Comparison of ENCODE assay signal across 10 cellular contexts in the genomic region with DNA sequence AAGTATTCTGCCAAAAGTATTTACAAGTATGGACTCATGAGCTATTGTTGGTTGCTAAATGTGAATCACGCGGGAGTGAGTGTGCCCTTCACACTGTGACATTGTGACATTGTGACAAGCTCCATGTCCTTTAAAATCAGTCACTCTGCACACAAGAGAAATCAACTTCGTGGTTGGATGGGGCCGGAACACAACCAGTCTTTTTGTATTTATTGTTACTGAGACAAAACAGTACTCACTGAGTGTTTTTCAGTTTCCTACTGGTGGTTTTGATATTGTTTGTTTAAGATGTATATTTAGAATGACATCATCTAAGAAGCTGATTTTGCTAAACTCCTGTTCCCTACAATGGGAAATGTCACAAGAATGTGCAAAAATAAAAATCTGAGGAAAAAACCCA. TPM values are rescaled to one million over a fixed set of nuclear protein-coding genes. Genes with fewer than 3 reads are reported as not detected.
DNase-seq lines count a peak whose midpoint lies in the region; TF ChIP-seq lines count a peak whose summit lies in the region.
"Had no signal": no experiment of that assay in that cellular context is flagged by ENCODE, and none has a peak within 500 bp of the region (broad histone marks: within the 10 kb centered on the region; RNA-seq: fewer than 3 reads in every experiment).

No MANE protein-coding gene starts in this region.

- no peaks in the 10 kb centered on the region for H3K27me3 ChIP-seq in KMS-11 (ENCODE audit: insufficient read depth, low read depth)
- H3K27me3 ChIP-seq: pancreas had no signal

- no peak overlapping the region for H3K27ac Mint-ChIP-seq in progenitor cell of endocrine pancreas

- H3K79me2 ChIP-seq in KMS-11 (ENCODE audit: insufficient read depth, low read depth), result no peaks in the 10 kb centered on the region

- H3K4me3 Mint-ChIP-seq in progenitor cell of endocrine pancreas (ENCODE audit: low read depth), result no peak overlapping the region

- no peak overlapping the region for H3K4me3 ChIP-seq in KMS-11 (IDR thresholded peaks at IDR 0.05; ENCODE audit: insufficient read depth, low read depth, low read length)
- H3K4me3 ChIP-seq: pancreas had no signal

- H3K36me3 Mint-ChIP-seq in progenitor cell of endocrine pancreas (ENCODE audit: insufficient read depth), result peaks cover 15% of the 10 kb centered on the region

- H4K20me1 ChIP-seq in KMS-11 (ENCODE audit: insufficient read depth), result no peaks in the 10 kb centered on the region

- peaks cover 75% of the 10 kb centered on the region for H3K4me1 ChIP-seq in KMS-11 (ENCODE audit: low read depth, poor library complexity, severe bottlenecking)
- H3K4me1 ChIP-seq: pancreas had no signal

- H2AFZ ChIP-seq in KMS-11 (ENCODE audit: low read depth), result no peak overlapping the region

- peak overlapping the region; percentile 72 for H3K4me2 ChIP-seq in KMS-11

- peaks cover 4% of the 10 kb centered on the region for H3K4me1 Mint-ChIP-seq in progenitor cell of endocrine pancreas (ENCODE audit: low read depth)

- no peaks in the 10 kb centered on the region for H3K36me3 ChIP-seq in KMS-11 (ENCODE audit: insufficient read depth)
- H3K36me3 ChIP-seq: pancreas had no signal

- TF ChIP-seq CTCF in KMS-11 (conservative IDR thresholded peaks at IDR 0.05; ENCODE audit: low read depth, low read length) (no peak), progenitor cell of endocrine pancreas (IDR thresholded peaks at IDR 0.05; ENCODE audit: unreplicated experiment) (no peak)

- peak overlapping the region; percentile 50 for H3K27ac ChIP-seq in KMS-11
- H3K27ac ChIP-seq: pancreas had no signal

- peaks cover 3% of the 10 kb centered on the region for H3K9me3 Mint-ChIP-seq in progenitor cell of endocrine pancreas (ENCODE audit: low read depth)

- peak; percentile 25 for DNase-seq in NCI-H2107 treated with DMSO at 0.1 percent for 48 hours (lab: John Stamatoyannopoulos, UW; ENCODE audit: unreplicated experiment)
- no peak for DNase-seq in NCI-H2107 (lab: John Stamatoyannopoulos, UW)
- peak; percentile 29 for DNase-seq in H4 (ENCODE audit: low spot score)
- peak; percentile 71 for DNase-seq in pons (ENCODE audit: low spot score)
- no peak for DNase-seq in progenitor cell of endocrine pancreas (ENCODE audit: low spot score, unreplicated experiment)
- DNase-seq in NCI-H1105 (lab: John Stamatoyannopoulos, UW), result no peak
- no peak for DNase-seq in SK-N-DZ (ENCODE audit: low spot score)
- DNase-seq: pancreas; stimulated activated naive CD4-positive, alpha-beta T cell had no signal

- H3K9ac ChIP-seq in KMS-11, result peak overlapping the region; percentile 1; the same call in 1 of the 2 replicates

- H3K27me3 Mint-ChIP-seq in progenitor cell of endocrine pancreas, result no peaks in the 10 kb centered on the region

RNA-seq across cellular contexts. Expression of gene SYNM, which starts 30.3 kb away (rescaled TPM):
- total RNA-seq in H4 (2014; rRNA removed; shearing (Covaris generic)), result 6.6 and 8.0 TPM in 2 replicates
- total RNA-seq in progenitor cell of endocrine pancreas, result 1.1 TPM in 2 replicates
- polyA plus RNA-seq in SK-N-DZ (2014; cell fraction: cytosol; rRNA removed), result 5.9 and 6.0 TPM in 2 replicates
- 14.7 and 23.6 TPM in 2 replicates for polyA plus RNA-seq in SK-N-DZ (2014; cell fraction: nucleus; rRNA removed)

Comparison
In these comparisons a context has a peak if more than half of its experiments do, and no peak if none do; other contexts are left out.
1. DNase-seq: peak in NCI-H2107 treated with DMSO at 0.1 percent for 48 hours (single experiment), H4 (single experiment) and pons (single experiment); none in NCI-H2107 (single experiment), progenitor cell of endocrine pancreas (single experiment), NCI-H1105 (single experiment) and SK-N-DZ (single experiment).